Comparison of ENCODE assay signal across 8 cellular contexts in genomic region chr5:150523472-150524350, GRCh38. TPM values are rescaled to one million over a fixed set of nuclear protein-coding genes. Genes with fewer than 3 reads are reported as not detected.
DNase-seq lines count a peak whose midpoint lies in the region; ATAC-seq and TF ChIP-seq lines count a peak whose summit lies in the region.

No MANE protein-coding gene starts in this region.

- H3K9me3 Mint-ChIP-seq in activated CD4-positive, alpha-beta memory T cell treated with anti-CD3 and anti-CD28 coated beads for 36 hours: no peaks in the 10 kb centered on the region
- H3K9me3 Mint-ChIP-seq in activated CD4-positive, alpha-beta memory T cell treated with anti-CD3 and anti-CD28 coated beads, Interleukin-2, amount 10 ng/mL, durations not matched to agents 7 days and 5 days: no peaks in the 10 kb centered on the region
- H3K9me3 Mint-ChIP-seq in activated CD4-positive, alpha-beta T cell treated with anti-CD3 and anti-CD28 coated beads, Interleukin-2, amount 10 ng/mL, durations not matched to agents 24 days and 14 days: no peaks in the 10 kb centered on the region

- no peak overlapping the region for H2AFZ ChIP-seq in MM.1S (ENCODE audit: low read length)
- no peak overlapping the region for H2AFZ ChIP-seq in osteoblast (ENCODE audit: low read length)

- H3K36me3 ChIP-seq in MM.1S (replicated peaks; ENCODE audit: insufficient read depth, low read length) (no peaks in the 10 kb centered on the region; the same call in 1 of the 2 replicates), osteoblast (ENCODE audit: insufficient read depth, low read length) (peaks cover 66% of the 10 kb centered on the region)

- H3K9me2 ChIP-seq in MM.1S (replicated peaks; ENCODE audit: insufficient read depth, low read length): no peaks in the 10 kb centered on the region

- H3K9me3 ChIP-seq in MM.1S (replicated peaks; ENCODE audit: insufficient read depth, low read length) (no peaks in the 10 kb centered on the region), osteoblast (ENCODE audit: low read depth, low read length) (no peaks in the 10 kb centered on the region)

- H3K79me2 ChIP-seq in MM.1S (ENCODE audit: low read length) (no peaks in the 10 kb centered on the region; the same call in none of the 2 replicates), osteoblast (ENCODE audit: insufficient read depth, low read length) (peaks cover 98% of the 10 kb centered on the region)

- DNase-seq in activated CD4-positive, alpha-beta memory T cell treated with anti-CD3 and anti-CD28 coated beads for 36 hours: peak; percentile 15
- no peak for DNase-seq in activated CD4-positive, alpha-beta memory T cell treated with anti-CD3 and anti-CD28 coated beads, Interleukin-2, amount 10 ng/mL, durations not matched to agents 7 days and 5 days
- DNase-seq in MM.1S (peak; percentile 23), globus pallidus (ENCODE audit: low spot score) (peak; percentile 87), osteoblast (ENCODE audit: insufficient read length, low spot score, missing footprints) (peak; percentile 96), NCI-H1930 (lab: John Stamatoyannopoulos, UW) (no peak)
- DNase-seq in activated CD4-positive, alpha-beta T cell treated with anti-CD3 and anti-CD28 coated beads, Interleukin-2, amount 10 ng/mL, durations not matched to agents 24 days and 14 days: peak; percentile 69

- POLR2A ChIA-PET in activated CD4-positive, alpha-beta memory T cell treated with anti-CD3 and anti-CD28 coated beads for 36 hours (lab: Charles Lee): no interaction called here
- POLR2A ChIA-PET in activated CD4-positive, alpha-beta memory T cell treated with anti-CD3 and anti-CD28 coated beads, Interleukin-2, amount 10 ng/mL, durations not matched to agents 7 days and 5 days (lab: Charles Lee): no interaction called here

- TF ChIP-seq CTCF in MM.1S (IDR thresholded peaks at IDR 0.05; ENCODE audit: low read length): peak; percentile 48
- peak; percentile 78 for TF ChIP-seq CTCF in osteoblast (IDR thresholded peaks at IDR 0.05; ENCODE audit: extremely low read depth, low read depth, low read length)

- H4K20me1 ChIP-seq in MM.1S (ENCODE audit: insufficient read depth, low read length) (no peaks in the 10 kb centered on the region), osteoblast (ENCODE audit: insufficient read depth, low read length) (peaks cover 56% of the 10 kb centered on the region)

- H3K27ac Mint-ChIP-seq in activated CD4-positive, alpha-beta memory T cell treated with anti-CD3 and anti-CD28 coated beads for 36 hours: no peak overlapping the region
- no peak overlapping the region for H3K27ac Mint-ChIP-seq in activated CD4-positive, alpha-beta memory T cell treated with anti-CD3 and anti-CD28 coated beads, Interleukin-2, amount 10 ng/mL, durations not matched to agents 7 days and 5 days
- no peak overlapping the region for H3K27ac Mint-ChIP-seq in activated CD4-positive, alpha-beta T cell treated with anti-CD3 and anti-CD28 coated beads, Interleukin-2, amount 10 ng/mL, durations not matched to agents 24 days and 14 days

- no peaks in the 10 kb centered on the region for H3K36me3 Mint-ChIP-seq in activated CD4-positive, alpha-beta memory T cell treated with anti-CD3 and anti-CD28 coated beads for 36 hours
- no peaks in the 10 kb centered on the region for H3K36me3 Mint-ChIP-seq in activated CD4-positive, alpha-beta memory T cell treated with anti-CD3 and anti-CD28 coated beads, Interleukin-2, amount 10 ng/mL, durations not matched to agents 7 days and 5 days (ENCODE audit: low read depth)
- no peaks in the 10 kb centered on the region for H3K36me3 Mint-ChIP-seq in activated CD4-positive, alpha-beta T cell treated with anti-CD3 and anti-CD28 coated beads, Interleukin-2, amount 10 ng/mL, durations not matched to agents 24 days and 14 days (ENCODE audit: low read depth)

- H3K27me3 Mint-ChIP-seq in activated CD4-positive, alpha-beta memory T cell treated with anti-CD3 and anti-CD28 coated beads for 36 hours: no peaks in the 10 kb centered on the region
- H3K27me3 Mint-ChIP-seq in activated CD4-positive, alpha-beta memory T cell treated with anti-CD3 and anti-CD28 coated beads, Interleukin-2, amount 10 ng/mL, durations not matched to agents 7 days and 5 days: no peaks in the 10 kb centered on the region
- H3K27me3 Mint-ChIP-seq in activated CD4-positive, alpha-beta T cell treated with anti-CD3 and anti-CD28 coated beads, Interleukin-2, amount 10 ng/mL, durations not matched to agents 24 days and 14 days: no peaks in the 10 kb centered on the region

- H3K9ac ChIP-seq in MM.1S (ENCODE audit: low read length): no peak overlapping the region

- H3K4me3 ChIP-seq in MM.1S (ENCODE audit: low read length) (no peak overlapping the region), osteoblast (ENCODE audit: insufficient read depth, low read length) (no peak overlapping the region)

- H3K4me1 ChIP-seq in MM.1S (ENCODE audit: low read length) (no peaks in the 10 kb centered on the region), osteoblast (ENCODE audit: insufficient read depth, low read length) (peaks cover 17% of the 10 kb centered on the region)

- H3F3A ChIP-seq in MM.1S (ENCODE audit: insufficient read depth, low read length): no peaks in the 10 kb centered on the region

- intact Hi-C loops in activated CD4-positive, alpha-beta memory T cell treated with anti-CD3 and anti-CD28 coated beads for 36 hours (cut with micrococcal nuclease): loop anchor here (2.0 kb wide), 1 partner anchor 65 kb away; no protein-coding TSS in a partner anchor
- intact Hi-C loops in activated CD4-positive, alpha-beta T cell treated with anti-CD3 and anti-CD28 coated beads, Interleukin-2, amount 10 ng/mL, durations not matched to agents 24 days and 14 days (cut with micrococcal nuclease): loop anchor here (1.0 kb wide), 1 partner anchor 64 kb away; no protein-coding TSS in a partner anchor

- CTCF ChIA-PET in activated CD4-positive, alpha-beta memory T cell treated with anti-CD3 and anti-CD28 coated beads for 36 hours (lab: Charles Lee): interaction anchor here (0.7 to 1.3 kb wide), 3 partner anchors 42 to 66 kb away, joined by 3 to 9 read pairs (median 3); no protein-coding TSS in a partner anchor
- CTCF ChIA-PET in activated CD4-positive, alpha-beta memory T cell treated with anti-CD3 and anti-CD28 coated beads, Interleukin-2, amount 10 ng/mL, durations not matched to agents 7 days and 5 days (lab: Charles Lee): interaction anchor here (0.9 to 1.0 kb wide), 4 partner anchors 19 to 67 kb away, joined by 3 read pairs; no protein-coding TSS in a partner anchor

- H3K27ac ChIP-seq in MM.1S (ENCODE audit: low read length) (no peak overlapping the region), osteoblast (ENCODE audit: low read depth, low read length) (peak overlapping the region; percentile 51)

- ATAC-seq in GM21526 (IDR thresholded peaks at IDR 0.05; ENCODE audit: low FRiP score, unreplicated experiment): no peak

- no peak overlapping the region for H3K4me2 ChIP-seq in MM.1S (ENCODE audit: low read depth, low read length)
- peak overlapping the region; percentile 2 for H3K4me2 ChIP-seq in osteoblast (ENCODE audit: insufficient read depth, low read length)

- H3K4me1 Mint-ChIP-seq in activated CD4-positive, alpha-beta memory T cell treated with anti-CD3 and anti-CD28 coated beads for 36 hours (ENCODE audit: low read depth): no peaks in the 10 kb centered on the region
- H3K4me1 Mint-ChIP-seq in activated CD4-positive, alpha-beta memory T cell treated with anti-CD3 and anti-CD28 coated beads, Interleukin-2, amount 10 ng/mL, durations not matched to agents 7 days and 5 days: no peaks in the 10 kb centered on the region
- H3K4me1 Mint-ChIP-seq in activated CD4-positive, alpha-beta T cell treated with anti-CD3 and anti-CD28 coated beads, Interleukin-2, amount 10 ng/mL, durations not matched to agents 24 days and 14 days: no peaks in the 10 kb centered on the region

- H3K27me3 ChIP-seq in MM.1S (replicated peaks; ENCODE audit: insufficient read depth, low read length) (no peaks in the 10 kb centered on the region), osteoblast (ENCODE audit: insufficient read depth, low read length) (no peaks in the 10 kb centered on the region)

- H3K4me3 Mint-ChIP-seq in activated CD4-positive, alpha-beta memory T cell treated with anti-CD3 and anti-CD28 coated beads for 36 hours: no peak overlapping the region
- H3K4me3 Mint-ChIP-seq in activated CD4-positive, alpha-beta memory T cell treated with anti-CD3 and anti-CD28 coated beads, Interleukin-2, amount 10 ng/mL, durations not matched to agents 7 days and 5 days: no peak overlapping the region
- H3K4me3 Mint-ChIP-seq in activated CD4-positive, alpha-beta T cell treated with anti-CD3 and anti-CD28 coated beads, Interleukin-2, amount 10 ng/mL, durations not matched to agents 24 days and 14 days: no peak overlapping the region

RNA-seq across cellular contexts. Expression of gene NDST1, which starts 15.8 kb away (rescaled TPM):
- total RNA-seq in activated CD4-positive, alpha-beta memory T cell treated with anti-CD3 and anti-CD28 coated beads for 36 hours: 1 to 10 TPM; 2.5 to 2.6 TPM
- under 1 TPM; 0.13 to 0.18 TPM for total RNA-seq in activated CD4-positive, alpha-beta memory T cell treated with anti-CD3 and anti-CD28 coated beads, Interleukin-2, amount 10 ng/mL, durations not matched to agents 7 days and 5 days
- total RNA-seq in activated CD4-positive, alpha-beta T cell treated with anti-CD3 and anti-CD28 coated beads, Interleukin-2, amount 10 ng/mL, durations not matched to agents 24 days and 14 days: 2.8 and 3.9 TPM in 2 replicates
- total RNA-seq in osteoblast: 89.9 and 104 TPM in 2 replicates

Comparison
In these comparisons a context has a peak if more than half of its experiments do, and no peak if none do; other contexts are left out.
1. DNase-seq: peak in activated CD4-positive, alpha-beta memory T cell treated with anti-CD3 and anti-CD28 coated beads for 36 hours (single experiment), MM.1S (single experiment), activated CD4-positive, alpha-beta T cell treated with anti-CD3 and anti-CD28 coated beads, Interleukin-2, amount 10 ng/mL, durations not matched to agents 24 days and 14 days (single experiment), globus pallidus (single experiment) and osteoblast (single experiment); none in activated CD4-positive, alpha-beta memory T cell treated with anti-CD3 and anti-CD28 coated beads, Interleukin-2, amount 10 ng/mL, durations not matched to agents 7 days and 5 days (single experiment) and NCI-H1930 (0 of 2).
2. RNA of gene NDST1, which starts 15.8 kb away (total RNA-seq): 89.9 to 104 TPM in osteoblast; 2.8 to 3.9 TPM in activated CD4-positive, alpha-beta T cell treated with anti-CD3 and anti-CD28 coated beads, Interleukin-2, amount 10 ng/mL, durations not matched to agents 24 days and 14 days, 2.5 to 2.6 TPM in activated CD4-positive, alpha-beta memory T cell treated with anti-CD3 and anti-CD28 coated beads for 36 hours and 0.13 to 0.18 TPM in activated CD4-positive, alpha-beta memory T cell treated with anti-CD3 and anti-CD28 coated beads, Interleukin-2, amount 10 ng/mL, durations not matched to agents 7 days and 5 days; every median in the first group is over 10 times any median in the second.